Comparison of ENCODE assay signal across 8 cellular contexts in genomic region chr19:21767065-21767800, GRCh38. TPM values are rescaled to one million over a fixed set of nuclear protein-coding genes. Genes with fewer than 3 reads are reported as not detected.
DNase-seq lines count a peak whose midpoint lies in the region; ATAC-seq, FAIRE-seq and TF ChIP-seq lines count a peak whose summit lies in the region.

ZNF100 (minus strand) TSS chr19:21767579; CDS start chr19:21767429, 150 bp downstream.

- intact Hi-C loops in HepG2 (cut with micrococcal nuclease; ENCODE audit: unreplicated experiment), result loop anchor here (10.0 kb wide), 1 partner anchor 442 kb away; the partner anchor contains the start of gene ZNF708

- TF ChIP-seq POLR2A in HepG2 (IDR thresholded peaks at IDR 0.05; ENCODE audit: insufficient read depth in 1 of 2, low read depth in 2 of 2, low read length in 2 of 2), result peak; percentile 70 to 85

- peak within 1 kb of the TSS; percentile 89 for H3K9ac ChIP-seq in HepG2 (ENCODE audit: insufficient read depth, low read depth, low read length)

- TF ChIP-seq RAD21 in HepG2 (CRISPR knock-in tag; IDR thresholded peaks at IDR 0.05), result no peak

- TF ChIP-seq CTCF in HepG2 (CRISPR knock-in tag; IDR thresholded peaks at IDR 0.05), result peak; percentile 23; the same call in 1 of the 2 replicates

- POLR2A ChIA-PET in HepG2 (lab: Yijun Ruan, JAX), result interaction anchor here (0.8 to 1.6 kb wide), 9 partner anchors 10 to 1506 kb away, joined by 3 to 11 read pairs (median 5); partner anchors contain the start of genes ZNF43, ZNF430, ZNF431 and ZNF708

- ATAC-seq in GM19351 (IDR thresholded peaks at IDR 0.05; ENCODE audit: unreplicated experiment) (peak; percentile 92), HG03520 (IDR thresholded peaks at IDR 0.05; ENCODE audit: unreplicated experiment) (peak; percentile 94), HepG2 (peak; percentile 98)

- H4K20me1 ChIP-seq in HepG2 (ENCODE audit: insufficient read depth, low read length), result no peaks in the 10 kb centered on the region

- TF ChIP-seq EP300 in HepG2 (IDR thresholded peaks at IDR 0.05; ENCODE audit: low read depth in 2 of 2, low read length in 2 of 2) (no peak), HepG2 (CRISPR knock-in tag; IDR thresholded peaks at IDR 0.05; ENCODE audit: borderline replicate concordance) (no peak)

- H3K4me3 ChIP-seq in HepG2 (replicated peaks in 1 of 3; ENCODE audit: insufficient read depth in 1 of 3, low read depth in 2 of 3, low read length in 3 of 3), result peak within 1 kb of the TSS; percentile 80 to 99 (median 90)

- in situ Hi-C loops in HepG2 (cut with HindIII; ENCODE audit: extremely low pct_ligation_motif_present, low pct_unique_long_range_greater_than_20kb), result no loop called here

- no peaks in the 10 kb centered on the region for H3K9me3 ChIP-seq in HepG2 (ENCODE audit: low read length)

- CTCF ChIA-PET in HepG2 (lab: Yijun Ruan, JAX; ENCODE audit: low intra/inter-chr PET ratio, low total read pairs), result no interaction called here

- peaks cover 1 to 8% of the 10 kb centered on the region in 2 experiments; a peak in 1 of 5 replicates for H3K36me3 ChIP-seq in HepG2 (replicated peaks in 1 of 2; ENCODE audit: control insufficient read depth in 1 of 2, insufficient read depth in 2 of 2, low read length in 2 of 2)

- peak within 1 kb of the TSS; percentile 88 for H3K27ac ChIP-seq in HepG2 (ENCODE audit: extremely low read length, insufficient read depth, low read length)

- TSS peak; percentile 61 for BruUV-seq in HepG2 (replicated peaks; lab: Mats Ljungman, UMichigan)

- 0% methylated on average over 13 of the region's 35 CpGs for WGBS in HepG2 (ENCODE audit: low lambda C conversion rate)

- DNase-seq in C1 segment of cervical spinal cord (lab: John Stamatoyannopoulos, UW) (peak; percentile 27 to 90 (median 82)), NCI-H69 (lab: John Stamatoyannopoulos, UW) (peak; percentile 99), dermis microvascular lymphatic vessel endothelial cell (ENCODE audit: low read depth in 2 of 2) (peak; percentile 91 to 96), HepG2 (ENCODE audit: low spot score) (peak; percentile 94)
- DNase-seq in activated CD4-positive, alpha-beta T cell treated with anti-CD3 and anti-CD28 coated beads, Interleukin-2, amount 50 U/mL, for 24 hours (ENCODE audit: low read depth in 1 of 2, low spot score in 1 of 2), result peak; percentile 62 to 89
- DNase-seq in stimulated activated CD4-positive, alpha-beta T cell treated with anti-CD3 and anti-CD28 coated beads, Interleukin-2, amount 100 ng/mL, for 48 hours, result peak; percentile 77 to 80

- peaks cover 9% of the 10 kb centered on the region for H3K79me2 ChIP-seq in HepG2 (ENCODE audit: insufficient read depth, low read length)

- H2AFZ ChIP-seq in HepG2 (ENCODE audit: low read length), result peak within 1 kb of the TSS; percentile 58

- peaks cover 18% of the 10 kb centered on the region for H3K4me1 ChIP-seq in HepG2 (ENCODE audit: insufficient read depth, low read length)

- H3K27me3 ChIP-seq in HepG2 (ENCODE audit: control insufficient read depth in 1 of 2, insufficient read depth in 2 of 2, low read length in 2 of 2), result no peaks in the 10 kb centered on the region

- peak within 1 kb of the TSS; percentile 51 for H3K4me2 ChIP-seq in HepG2 (ENCODE audit: low read depth, low read length)

- FAIRE-seq in HepG2 (lab: Jason Lieb, UNC), result peak; percentile 64

TF ChIP-seq in HepG2, 621 proteins besides CTCF, POLR2A, EP300 and RAD21 (continues in another document):
- TF ChIP-seq IRF9 (CRISPR knock-in tag; IDR thresholded peaks at IDR 0.05; ENCODE audit: borderline replicate concordance) (peak; percentile 24; the same call in 1 of the 2 replicates), ZNF451 (CRISPR knock-in tag; IDR thresholded peaks at IDR 0.05) (0 out of 2 replicates have a peak, but pooled peaks have one; percentile 36), BORCS8-MEF2B (CRISPR knock-in tag; IDR thresholded peaks at IDR 0.05) (no peak), ZBTB43 (CRISPR knock-in tag; conservative IDR thresholded peaks at IDR 0.05) (no peak), SIN3B (IDR thresholded peaks at IDR 0.05; ENCODE audit: low read length) (peak; percentile 84), ZNF891 (CRISPR knock-in tag; IDR thresholded peaks at IDR 0.05) (peak; percentile 80), ZNF577 (CRISPR knock-in tag; IDR thresholded peaks at IDR 0.05; ENCODE audit: borderline replicate concordance, low read depth) (no peak), ZNF501 (CRISPR knock-in tag; IDR thresholded peaks at IDR 0.05) (peak; percentile 60; the same call in 1 of the 2 replicates), ZNF777 (CRISPR knock-in tag; IDR thresholded peaks at IDR 0.05) (no peak), NRL (CRISPR knock-in tag; IDR thresholded peaks at IDR 0.05; ENCODE audit: borderline replicate concordance) (peak; percentile 76), PBX2 (CRISPR knock-in tag; IDR thresholded peaks at IDR 0.05) (peak; percentile 88), ZNF670 (CRISPR knock-in tag; IDR thresholded peaks at IDR 0.05; ENCODE audit: borderline replicate concordance) (0 out of 2 replicates have a peak, but pooled peaks have one; percentile 38), ZNF556 (CRISPR knock-in tag; IDR thresholded peaks at IDR 0.05; ENCODE audit: borderline replicate concordance) (0 out of 2 replicates have a peak, but pooled peaks have one; percentile 19), ZFY (CRISPR knock-in tag; IDR thresholded peaks at IDR 0.05) (peak; percentile 86), GATAD1 (CRISPR knock-in tag; IDR thresholded peaks at IDR 0.05) (peak; percentile 47), POLR2G (IDR thresholded peaks at IDR 0.05; ENCODE audit: low read depth, low read length) (peak; percentile 84), ZNF773 (CRISPR knock-in tag; IDR thresholded peaks at IDR 0.05; ENCODE audit: borderline replicate concordance) (no peak), ONECUT2 (CRISPR knock-in tag; IDR thresholded peaks at IDR 0.05) (no peak), NFKBIZ (CRISPR knock-in tag; IDR thresholded peaks at IDR 0.05) (no peak), ZNF781 (CRISPR knock-in tag; IDR thresholded peaks at IDR 0.05; ENCODE audit: borderline replicate concordance, not compliant biosample characterization) (peak; percentile 51), ZNF678 (CRISPR knock-in tag; IDR thresholded peaks at IDR 0.05) (no peak), SP5 (CRISPR knock-in tag; IDR thresholded peaks at IDR 0.05; ENCODE audit: borderline replicate concordance, low read depth) (no peak), PCBP2 (optimal IDR thresholded peaks at IDR 0.05; ENCODE audit: low read depth, low read length, poor library complexity, severe bottlenecking) (no peak)

RNA-seq across cellular contexts. Expression of gene ZNF100, which starts in this region (rescaled TPM):
- total RNA-seq in dermis microvascular lymphatic vessel endothelial cell (3.7 and 4.3 TPM in 2 replicates), HepG2 (2016; rRNA removed; fragmentation: Illumina TruSeq; extraction: Trizol) (11.4 and 16.1 TPM in 2 replicates)
- total RNA-seq in HepG2 (2016; cell fraction: cytosol; rRNA removed; fragmentation: Illumina TruSeq; extraction: Trizol; ENCODE audit: low read depth), result 0.91 and 2.1 TPM in 2 replicates
- total RNA-seq in HepG2 (2016; cell fraction: insoluble cytoplasmic fraction; rRNA removed; fragmentation: Illumina TruSeq; extraction: Trizol), result 10.3 and 15.1 TPM in 2 replicates
- total RNA-seq in HepG2 (2016; cell fraction: membrane; rRNA removed; fragmentation: Illumina TruSeq; extraction: Trizol), result 2.0 and 2.3 TPM in 2 replicates
- 13.7 and 15.8 TPM in 2 replicates for total RNA-seq in HepG2 (2016; cell fraction: nucleus; rRNA removed; fragmentation: Illumina TruSeq; extraction: Trizol)
- polyA plus RNA-seq in HepG2 (2011; rRNA removed), result 1.6 and 2.5 TPM in 2 replicates
- polyA plus RNA-seq in HepG2 (2011; cell fraction: cytosol; rRNA removed), result 0.59 and 0.64 TPM in 2 replicates
- polyA plus RNA-seq in HepG2 (2011; cell fraction: nucleus; rRNA removed), result 2.0 and 3.0 TPM in 2 replicates
- 1.5 and 2.7 TPM in 2 replicates for polyA plus RNA-seq in HepG2 (2012)
- polyA plus RNA-seq in HepG2 (2016; cell fraction: cytosol; fragmentation: Illumina TruSeq; extraction: Trizol; ENCODE audit: low read depth), result 0.12 and 0.57 TPM in 2 replicates
- polyA plus RNA-seq in HepG2 (2016; cell fraction: insoluble cytoplasmic fraction; fragmentation: Illumina TruSeq; extraction: Trizol; ENCODE audit: low read depth), result 7.9 TPM in 2 replicates
- 0.41 and 0.56 TPM in 2 replicates for polyA plus RNA-seq in HepG2 (2016; cell fraction: membrane; fragmentation: Illumina TruSeq; extraction: Trizol; ENCODE audit: low read depth)
- polyA plus RNA-seq in HepG2 (2016; cell fraction: nucleus; fragmentation: Illumina TruSeq; extraction: Trizol; ENCODE audit: insufficient read depth, low read depth), result 11.7 and 12.4 TPM in 2 replicates
- polyA minus RNA-seq in HepG2 (2011; rRNA and poly(A)+ RNA removed; ENCODE audit: low replicate concordance), result 1.4 and 2.4 TPM in 2 replicates
- polyA minus RNA-seq in HepG2 (2011; cell fraction: cytosol; rRNA and poly(A)+ RNA removed), result 1.6 and 2.7 TPM in 2 replicates
- polyA minus RNA-seq in HepG2 (2011; cell fraction: nucleus; rRNA and poly(A)+ RNA removed), result 8.2 and 9.1 TPM in 2 replicates

Comparison
In these comparisons a context has a peak if more than half of its experiments do, and no peak if none do; other contexts are left out.
1. Peak in every context shown above with its lines: DNase-seq, ATAC-seq, H3K4me3 ChIP-seq and H3K27ac ChIP-seq.